ENCODE assay signal across 16 cellular contexts in the genomic region with DNA sequence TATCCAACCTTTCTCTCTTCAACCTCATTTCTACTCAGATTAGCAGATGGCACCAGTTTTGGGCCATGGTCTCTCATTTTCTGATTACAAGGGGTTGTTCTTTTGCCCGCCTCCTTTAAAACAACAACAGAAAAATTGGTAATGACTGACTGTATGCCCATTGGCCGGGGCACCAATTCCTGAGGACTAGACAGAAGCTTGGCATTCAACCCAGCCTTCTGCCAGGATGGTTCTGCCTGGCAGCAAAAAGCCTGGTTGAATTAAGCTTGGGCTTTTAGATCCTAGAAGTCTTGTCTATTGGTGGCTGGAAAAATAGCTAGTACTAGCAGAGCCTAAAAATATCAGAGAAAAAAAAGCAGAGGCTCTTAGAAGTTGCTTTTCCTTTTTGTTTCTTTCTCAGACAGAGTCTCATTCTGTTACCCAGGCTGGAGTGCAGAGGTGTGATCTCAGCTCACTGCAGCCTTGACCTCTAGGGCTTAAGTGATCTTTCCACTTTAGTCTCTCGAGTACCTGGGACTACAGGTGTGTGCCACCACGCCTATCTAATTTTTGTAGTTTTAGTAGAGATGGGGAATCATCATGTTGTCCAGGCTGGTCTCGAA.
A peak's percentile ranks its signal among the peaks of the same experiment; 100 is the strongest.
DNase-seq lines count a peak whose midpoint lies in the region; ATAC-seq and TF ChIP-seq lines count a peak whose summit lies in the region.
"Had no signal": no experiment of that assay in that cellular context is flagged by ENCODE, and none has a peak within 500 bp of the region (broad histone marks: within the 10 kb centered on the region; RNA-seq: fewer than 3 reads in every experiment).

No MANE protein-coding gene starts in this region.

- intact Hi-C loops in prostate gland (cut with DNase I), result no loop called here

- DNase-seq in DMS 273 (lab: John Stamatoyannopoulos, UW; ENCODE audit: unreplicated experiment), result peak; percentile 86
- peak; percentile 49 for DNase-seq in NCI-H69 (lab: John Stamatoyannopoulos, UW)
- no peak for DNase-seq in progenitor cell of endocrine pancreas (ENCODE audit: low spot score, unreplicated experiment)
- no peak for DNase-seq in prostate gland (ENCODE audit: low spot score)
- DNase-seq in globus pallidus (ENCODE audit: low spot score), result no peak
- no peak for DNase-seq in epidermal melanocyte (ENCODE audit: insufficient read length, low spot score)
- DNase-seq: Caco-2, NCI-H1436 treated with DMSO at 0.1 percent for 48 hours, NCI-H2081 treated with DMSO at 0.1 percent for 48 hours, NCI-H2227 treated with DMSO at 0.1 percent for 48 hours, RPMI8226, SIG-M5 had no signal

- 88% methylated on average over 5 of the region's 5 CpGs for WGBS in prostate gland

- H3K27ac Mint-ChIP-seq in progenitor cell of endocrine pancreas, result peak overlapping the region; percentile 24
- H3K27ac Mint-ChIP-seq: GM23338 had no signal

- H3K4me3 Mint-ChIP-seq in progenitor cell of endocrine pancreas (ENCODE audit: low read depth), result no peak overlapping the region
- H3K4me3 Mint-ChIP-seq: GM23338 had no signal

- TF ChIP-seq CTCF in progenitor cell of endocrine pancreas (IDR thresholded peaks at IDR 0.05; ENCODE audit: unreplicated experiment) (no peak), prostate gland (IDR thresholded peaks at IDR 0.05) (no peak)

- H3K4me1 Mint-ChIP-seq in progenitor cell of endocrine pancreas (ENCODE audit: low read depth), result peaks cover 21% of the 10 kb centered on the region

- H3K9me3 ChIP-seq in prostate gland, result no peaks in the 10 kb centered on the region
- H3K9me3 ChIP-seq: Caco-2 had no signal

- H3K36me3 ChIP-seq in prostate gland, result no peaks in the 10 kb centered on the region

- no peaks in the 10 kb centered on the region for H3K27me3 ChIP-seq in prostate gland (replicated peaks; ENCODE audit: insufficient read depth)

- H3K27ac ChIP-seq in prostate gland, result no peak overlapping the region
- H3K27ac ChIP-seq: KMS-11 had no signal

- no peaks in the 10 kb centered on the region for H3K27me3 Mint-ChIP-seq in progenitor cell of endocrine pancreas

- TF ChIP-seq POLR2A in prostate gland (IDR thresholded peaks at IDR 0.05), result no peak

- H3K4me1 ChIP-seq in prostate gland (replicated peaks), result no peaks in the 10 kb centered on the region
- H3K4me1 ChIP-seq: Caco-2 had no signal

- ATAC-seq in GM18867 (IDR thresholded peaks at IDR 0.05; ENCODE audit: unreplicated experiment), result peak; percentile 72
- ATAC-seq: GM23338, HepG2 had no signal

- H3K9me3 Mint-ChIP-seq in progenitor cell of endocrine pancreas (ENCODE audit: low read depth), result no peaks in the 10 kb centered on the region
- H3K9me3 Mint-ChIP-seq: GM23338 had no signal

- no peak overlapping the region for H3K4me3 ChIP-seq in prostate gland
- H3K4me3 ChIP-seq: GM23338 had no signal

- H3K36me3 Mint-ChIP-seq in progenitor cell of endocrine pancreas (ENCODE audit: insufficient read depth), result no peaks in the 10 kb centered on the region

Comparison
In these comparisons a context has a peak if more than half of its experiments do, and no peak if none do; other contexts are left out.
1. DNase-seq: peak in DMS 273 (single experiment) and NCI-H69 (single experiment); none in progenitor cell of endocrine pancreas (single experiment), prostate gland (single experiment), globus pallidus (single experiment) and epidermal melanocyte (single experiment).